Comparison of ENCODE assay signal across 2 cellular contexts in the genomic region with DNA sequence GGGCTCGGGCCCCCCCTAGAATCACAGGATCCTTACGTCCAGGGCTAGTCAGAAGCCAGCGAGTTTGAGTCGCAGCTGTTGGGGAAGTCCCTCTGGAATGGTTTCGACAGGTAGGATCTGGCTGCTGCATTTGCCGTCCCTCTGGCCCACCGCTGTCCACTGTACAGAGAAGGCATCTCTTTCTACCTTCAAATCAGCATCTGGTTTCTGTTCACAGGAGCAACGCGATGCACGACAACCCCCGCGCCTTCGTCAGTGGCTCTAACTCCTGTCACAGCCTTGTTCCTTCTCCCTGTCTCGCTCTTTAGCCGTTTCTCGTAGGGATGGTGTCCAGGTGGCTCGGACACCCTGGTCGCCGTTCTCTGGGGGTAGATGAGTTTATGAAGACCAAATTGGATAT.
TF ChIP-seq lines count a peak whose summit lies in the region.

No MANE protein-coding gene starts in this region.

TF ChIP-seq in liver, 16 proteins besides CTCF, POLR2A, EP300 and RAD21:
- TF ChIP-seq HNF4A (conservative IDR thresholded peaks at IDR 0.05) (no peak), YY1 (IDR thresholded peaks at IDR 0.05) (no peak), SP1 (IDR thresholded peaks at IDR 0.05) (no peak)
- TF ChIP-seq, protein P1, sequence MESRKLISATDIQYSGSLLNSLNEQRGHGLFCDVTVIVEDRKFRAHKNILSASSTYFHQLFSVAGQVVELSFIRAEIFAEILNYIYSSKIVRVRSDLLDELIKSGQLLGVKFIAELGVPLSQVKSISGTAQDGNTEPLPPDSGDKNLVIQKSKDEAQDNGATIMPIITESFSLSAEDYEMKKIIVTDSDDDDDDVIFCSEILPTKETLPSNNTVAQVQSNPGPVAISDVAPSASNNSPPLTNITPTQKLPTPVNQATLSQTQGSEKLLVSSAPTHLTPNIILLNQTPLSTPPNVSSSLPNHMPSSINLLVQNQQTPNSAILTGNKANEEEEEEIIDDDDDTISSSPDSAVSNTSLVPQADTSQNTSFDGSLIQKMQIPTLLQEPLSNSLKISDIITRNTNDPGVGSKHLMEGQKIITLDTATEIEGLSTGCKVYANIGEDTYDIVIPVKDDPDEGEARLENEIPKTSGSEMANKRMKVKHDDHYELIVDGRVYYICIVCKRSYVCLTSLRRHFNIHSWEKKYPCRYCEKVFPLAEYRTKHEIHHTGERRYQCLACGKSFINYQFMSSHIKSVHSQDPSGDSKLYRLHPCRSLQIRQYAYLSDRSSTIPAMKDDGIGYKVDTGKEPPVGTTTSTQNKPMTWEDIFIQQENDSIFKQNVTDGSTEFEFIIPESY (IDR thresholded peaks at IDR 0.05) = no peak

TF ChIP-seq in HepG2, 621 proteins besides CTCF, POLR2A, EP300 and RAD21:
- TF ChIP-seq NR2F6 (IDR thresholded peaks at IDR 0.05) = no peak
- TF ChIP-seq NR2F6 (CRISPR knock-in tag; IDR thresholded peaks at IDR 0.05) = no peak
- TF ChIP-seq, protein P2, sequence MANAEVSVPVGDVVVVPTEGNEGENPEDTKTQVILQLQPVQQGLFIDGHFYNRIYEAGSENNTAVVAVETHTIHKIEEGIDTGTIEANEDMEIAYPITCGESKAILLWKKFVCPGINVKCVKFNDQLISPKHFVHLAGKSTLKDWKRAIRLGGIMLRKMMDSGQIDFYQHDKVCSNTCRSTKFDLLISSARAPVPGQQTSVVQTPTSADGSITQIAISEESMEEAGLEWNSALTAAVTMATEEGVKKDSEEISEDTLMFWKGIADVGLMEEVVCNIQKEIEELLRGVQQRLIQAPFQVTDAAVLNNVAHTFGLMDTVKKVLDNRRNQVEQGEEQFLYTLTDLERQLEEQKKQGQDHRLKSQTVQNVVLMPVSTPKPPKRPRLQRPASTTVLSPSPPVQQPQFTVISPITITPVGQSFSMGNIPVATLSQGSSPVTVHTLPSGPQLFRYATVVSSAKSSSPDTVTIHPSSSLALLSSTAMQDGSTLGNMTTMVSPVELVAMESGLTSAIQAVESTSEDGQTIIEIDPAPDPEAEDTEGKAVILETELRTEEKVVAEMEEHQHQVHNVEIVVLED (CRISPR knock-in tag; IDR thresholded peaks at IDR 0.05; ENCODE audit: borderline replicate concordance) = no peak
- no peak for TF ChIP-seq ZNF451 (CRISPR knock-in tag; IDR thresholded peaks at IDR 0.05)
- TF ChIP-seq ZNF431 (CRISPR knock-in tag; IDR thresholded peaks at IDR 0.05; ENCODE audit: borderline replicate concordance, low read depth) = no peak
- TF ChIP-seq SALL1 (CRISPR knock-in tag; IDR thresholded peaks at IDR 0.05) = no peak
- TF ChIP-seq RBFOX2 (IDR thresholded peaks at IDR 0.05; ENCODE audit: low read depth, low read length) = no peak
- no peak for TF ChIP-seq GATAD2A (CRISPR knock-in tag; IDR thresholded peaks at IDR 0.05)
- TF ChIP-seq HMGA1 (CRISPR knock-in tag; conservative IDR thresholded peaks at IDR 0.05) = no peak
- TF ChIP-seq DNMT3B (CRISPR knock-in tag; conservative IDR thresholded peaks at IDR 0.05) = no peak
- TF ChIP-seq NFYB (CRISPR knock-in tag; IDR thresholded peaks at IDR 0.05) = no peak
- no peak for TF ChIP-seq REPIN1 (CRISPR knock-in tag; IDR thresholded peaks at IDR 0.05; ENCODE audit: borderline replicate concordance, low read depth)
- TF ChIP-seq, protein P3, sequence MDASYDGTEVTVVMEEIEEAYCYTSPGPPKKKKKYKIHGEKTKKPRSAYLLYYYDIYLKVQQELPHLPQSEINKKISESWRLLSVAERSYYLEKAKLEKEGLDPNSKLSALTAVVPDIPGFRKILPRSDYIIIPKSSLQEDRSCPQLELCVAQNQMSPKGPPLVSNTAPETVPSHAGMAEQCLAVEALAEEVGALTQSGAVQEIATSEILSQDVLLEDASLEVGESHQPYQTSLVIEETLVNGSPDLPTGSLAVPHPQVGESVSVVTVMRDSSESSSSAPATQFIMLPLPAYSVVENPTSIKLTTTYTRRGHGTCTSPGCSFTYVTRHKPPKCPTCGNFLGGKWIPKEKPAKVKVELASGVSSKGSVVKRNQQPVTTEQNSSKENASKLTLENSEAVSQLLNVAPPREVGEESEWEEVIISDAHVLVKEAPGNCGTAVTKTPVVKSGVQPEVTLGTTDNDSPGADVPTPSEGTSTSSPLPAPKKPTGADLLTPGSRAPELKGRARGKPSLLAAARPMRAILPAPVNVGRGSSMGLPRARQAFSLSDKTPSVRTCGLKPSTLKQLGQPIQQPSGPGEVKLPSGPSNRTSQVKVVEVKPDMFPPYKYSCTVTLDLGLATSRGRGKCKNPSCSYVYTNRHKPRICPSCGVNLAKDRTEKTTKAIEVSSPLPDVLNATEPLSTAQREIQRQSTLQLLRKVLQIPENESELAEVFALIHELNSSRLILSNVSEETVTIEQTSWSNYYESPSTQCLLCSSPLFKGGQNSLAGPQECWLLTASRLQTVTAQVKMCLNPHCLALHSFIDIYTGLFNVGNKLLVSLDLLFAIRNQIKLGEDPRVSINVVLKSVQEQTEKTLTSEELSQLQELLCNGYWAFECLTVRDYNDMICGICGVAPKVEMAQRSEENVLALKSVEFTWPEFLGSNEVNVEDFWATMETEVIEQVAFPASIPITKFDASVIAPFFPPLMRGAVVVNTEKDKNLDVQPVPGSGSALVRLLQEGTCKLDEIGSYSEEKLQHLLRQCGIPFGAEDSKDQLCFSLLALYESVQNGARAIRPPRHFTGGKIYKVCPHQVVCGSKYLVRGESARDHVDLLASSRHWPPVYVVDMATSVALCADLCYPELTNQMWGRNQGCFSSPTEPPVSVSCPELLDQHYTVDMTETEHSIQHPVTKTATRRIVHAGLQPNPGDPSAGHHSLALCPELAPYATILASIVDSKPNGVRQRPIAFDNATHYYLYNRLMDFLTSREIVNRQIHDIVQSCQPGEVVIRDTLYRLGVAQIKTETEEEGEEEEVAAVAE (CRISPR knock-in tag; IDR thresholded peaks at IDR 0.05; ENCODE audit: borderline replicate concordance) = no peak
- TF ChIP-seq DR1 (CRISPR knock-in tag; IDR thresholded peaks at IDR 0.05) = no peak
- TF ChIP-seq BHLHE40 (IDR thresholded peaks at IDR 0.05; ENCODE audit: low read length) = no peak
- TF ChIP-seq, protein P4, sequence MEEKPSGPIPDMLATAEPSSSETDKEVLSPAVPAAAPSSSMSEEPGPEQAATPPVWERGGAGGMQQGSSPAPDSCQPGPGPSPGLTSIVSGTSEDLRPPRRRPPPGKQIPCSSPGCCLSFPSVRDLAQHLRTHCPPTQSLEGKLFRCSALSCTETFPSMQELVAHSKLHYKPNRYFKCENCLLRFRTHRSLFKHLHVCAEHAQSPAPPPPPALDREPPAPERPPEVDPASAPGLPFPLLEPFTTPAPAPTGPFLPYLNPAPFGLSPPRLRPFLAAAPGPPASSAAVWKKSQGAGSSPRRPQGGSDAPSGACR (CRISPR knock-in tag; IDR thresholded peaks at IDR 0.05) = no peak
